Comparison of ENCODE assay signal across 8 cellular contexts in the genomic region with DNA sequence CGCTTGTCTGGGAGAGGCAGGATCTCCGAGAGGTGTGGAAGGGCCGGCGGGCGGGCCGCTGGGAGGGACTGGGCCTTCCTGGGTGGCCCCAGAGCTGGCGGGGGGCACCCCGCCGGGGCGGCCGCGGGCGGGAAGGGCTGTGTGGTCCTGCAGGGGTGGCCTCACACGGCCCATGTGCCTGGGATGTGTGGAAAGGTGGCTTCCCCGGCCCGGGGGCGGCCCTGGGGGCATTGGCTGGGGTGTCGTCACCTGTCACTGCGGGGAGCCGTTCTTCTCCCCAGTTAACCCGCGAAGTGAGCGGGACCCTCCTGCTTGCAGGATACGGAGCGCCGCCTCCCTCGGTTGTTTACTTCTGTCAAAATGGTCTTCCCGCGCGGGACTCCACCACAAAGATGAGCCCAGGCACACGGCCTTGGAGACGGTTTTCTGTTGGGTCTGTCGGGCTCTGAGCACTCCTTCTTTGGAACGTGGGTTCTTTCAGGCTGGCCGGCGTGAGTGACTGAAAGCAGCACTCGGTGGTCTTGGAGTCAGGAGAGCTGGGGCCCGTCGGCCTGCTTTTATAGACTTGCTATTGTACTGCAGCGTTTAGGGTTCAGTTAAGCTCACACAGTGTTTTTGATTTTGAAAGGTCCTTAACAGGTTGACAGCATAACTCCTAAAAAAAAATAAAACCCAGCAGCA. TPM values are rescaled to one million over a fixed set of nuclear protein-coding genes. Genes with fewer than 3 reads are reported as not detected.
DNase-seq lines count a peak whose midpoint lies in the region; ATAC-seq and TF ChIP-seq lines count a peak whose summit lies in the region.

No MANE protein-coding gene starts in this region.

- DNase-seq in NCI-H1417 (lab: John Stamatoyannopoulos, UW) (peak in 2 of 3 experiments; percentile 5 to 68), NCI-H1417 treated with DMSO at 0.1 percent for 48 hours (lab: John Stamatoyannopoulos, UW) (no peak), NCI-H526 treated with DMSO at 0.1 percent for 48 hours (lab: John Stamatoyannopoulos, UW) (peak; percentile 7), activated T-helper 1 cell treated with Interleukin-2 at 50 U/mL for 16 hours (ENCODE audit: low read depth) (peak; percentile 35), fibroblast of the aortic adventitia (ENCODE audit: low read depth) (no peak), neural crest cell (ENCODE audit: low read depth, low spot score) (peak; percentile 39), superior temporal gyrus (ENCODE audit: extremely low spot score) (peak; percentile 41)

- no peaks in the 10 kb centered on the region for H3K36me3 Mint-ChIP-seq in neural crest cell (ENCODE audit: low read depth)

- peaks cover 43% of the 10 kb centered on the region for H3K4me1 Mint-ChIP-seq in neural crest cell

- TF ChIP-seq CTCF in fibroblast of the aortic adventitia (IDR thresholded peaks at IDR 0.05; ENCODE audit: insufficient read depth, low read length) = no peak
- no peak for TF ChIP-seq CTCF in neural crest cell (conservative IDR thresholded peaks at IDR 0.05)

- peak overlapping the region; percentile 99 for H3K4me3 Mint-ChIP-seq in neural crest cell

- H3K27ac Mint-ChIP-seq in neural crest cell (ENCODE audit: unreplicated experiment) = peak overlapping the region; percentile 100

- peaks cover 6% of the 10 kb centered on the region for H3K27me3 Mint-ChIP-seq in neural crest cell (ENCODE audit: low read depth)

- no peaks in the 10 kb centered on the region for H3K9me3 Mint-ChIP-seq in neural crest cell

- peak; percentile 40 for ATAC-seq in HG02642 (IDR thresholded peaks at IDR 0.05; ENCODE audit: poor library complexity, unreplicated experiment)

- H3K4me3 ChIP-seq in fibroblast of the aortic adventitia (ENCODE audit: low read depth, low read length) = peak overlapping the region; percentile 90

RNA-seq across cellular contexts. Expression of gene SMC3, which starts 0.7 kb away (rescaled TPM):
- total RNA-seq in fibroblast of the aortic adventitia (ENCODE audit: low replicate concordance) = 49.3 and 58.3 TPM in 2 replicates
- 87.8 and 89.5 TPM in 2 replicates for total RNA-seq in neural crest cell

Comparison
In these comparisons a context has a peak if more than half of its experiments do, and no peak if none do; other contexts are left out.
1. DNase-seq: peak in NCI-H1417 (2 of 3), NCI-H526 treated with DMSO at 0.1 percent for 48 hours (single experiment), activated T-helper 1 cell treated with Interleukin-2 at 50 U/mL for 16 hours (single experiment), neural crest cell (single experiment) and superior temporal gyrus (single experiment); none in NCI-H1417 treated with DMSO at 0.1 percent for 48 hours (single experiment) and fibroblast of the aortic adventitia (single experiment).